ENCODE assay signal across 10 cellular contexts in the genomic region with DNA sequence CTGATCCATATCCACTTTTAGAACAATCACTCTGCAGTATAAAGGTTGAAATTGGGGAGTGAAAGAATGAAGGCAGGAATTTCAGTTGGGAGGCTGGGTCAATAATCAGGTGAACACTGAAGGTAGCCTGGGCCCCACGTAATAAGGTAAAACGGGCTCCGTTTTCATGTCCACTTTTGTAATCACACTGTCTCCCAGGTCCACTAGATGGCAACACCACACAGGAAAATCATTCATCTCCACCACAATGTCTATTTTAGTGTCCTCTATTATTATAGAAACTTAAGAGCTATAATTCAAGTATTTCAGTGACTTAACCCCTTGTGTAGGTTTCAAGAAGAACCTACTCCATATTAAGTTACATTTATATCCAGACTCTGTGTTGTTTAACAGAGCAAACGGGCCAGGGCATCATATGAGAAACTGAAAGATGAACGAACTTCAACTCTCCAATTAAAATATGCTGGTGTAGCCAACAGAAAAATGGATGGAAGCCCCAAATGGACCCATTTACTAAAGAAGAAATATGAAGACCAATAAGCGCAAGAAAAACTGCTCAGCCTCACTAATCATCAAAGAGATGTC. TPM values are rescaled to one million over a fixed set of nuclear protein-coding genes. Genes with fewer than 3 reads are reported as not detected.
DNase-seq lines count a peak whose midpoint lies in the region; ATAC-seq and TF ChIP-seq lines count a peak whose summit lies in the region.
"Had no signal": no experiment of that assay in that cellular context is flagged by ENCODE, and none has a peak within 500 bp of the region (broad histone marks: within the 10 kb centered on the region; RNA-seq: fewer than 3 reads in every experiment).

No MANE protein-coding gene starts in this region.

- H3K4me1 ChIP-seq in osteoblast (ENCODE audit: insufficient read depth, low read length) = no peaks in the 10 kb centered on the region

- no peaks in the 10 kb centered on the region for H3K27me3 Mint-ChIP-seq in stimulated activated naive CD8-positive, alpha-beta T cell treated with anti-CD3 and anti-CD28 coated beads, Interleukin-15, amount 100 ng/mL, for 72 hours
- H3K27me3 Mint-ChIP-seq in activated naive CD8-positive, alpha-beta T cell treated with anti-CD3 and anti-CD28 coated beads for 36 hours = peaks cover 4% of the 10 kb centered on the region
- no peaks in the 10 kb centered on the region for H3K27me3 Mint-ChIP-seq in activated CD8-positive, alpha-beta memory T cell treated with anti-CD3 and anti-CD28 coated beads, Interleukin-2, amount 10 ng/mL, durations not matched to agents 7 days and 5 days

- no peaks in the 10 kb centered on the region for H3K4me1 Mint-ChIP-seq in stimulated activated naive CD8-positive, alpha-beta T cell treated with anti-CD3 and anti-CD28 coated beads, Interleukin-15, amount 100 ng/mL, for 72 hours
- no peaks in the 10 kb centered on the region for H3K4me1 Mint-ChIP-seq in activated naive CD8-positive, alpha-beta T cell treated with anti-CD3 and anti-CD28 coated beads for 36 hours
- no peaks in the 10 kb centered on the region for H3K4me1 Mint-ChIP-seq in activated CD8-positive, alpha-beta memory T cell treated with anti-CD3 and anti-CD28 coated beads, Interleukin-2, amount 10 ng/mL, durations not matched to agents 7 days and 5 days

- H4K20me1 ChIP-seq in osteoblast (ENCODE audit: insufficient read depth, low read length) = no peaks in the 10 kb centered on the region
- H4K20me1 ChIP-seq: BLaER1 treated with 17β-estradiol and CSF1 and Interleukin-3, amounts not matched to agents 10 nM and 100 nM had no signal

- H3K36me3 Mint-ChIP-seq in activated naive CD8-positive, alpha-beta T cell treated with anti-CD3 and anti-CD28 coated beads for 36 hours = no peaks in the 10 kb centered on the region
- no peaks in the 10 kb centered on the region for H3K36me3 Mint-ChIP-seq in activated CD8-positive, alpha-beta memory T cell treated with anti-CD3 and anti-CD28 coated beads, Interleukin-2, amount 10 ng/mL, durations not matched to agents 7 days and 5 days

- H3K4me2 ChIP-seq in osteoblast (ENCODE audit: insufficient read depth, low read length) = no peak overlapping the region
- H3K4me2 ChIP-seq: BLaER1 treated with 17β-estradiol and CSF1 and Interleukin-3, amounts not matched to agents 10 nM and 100 nM had no signal

- H3K27ac Mint-ChIP-seq in stimulated activated naive CD8-positive, alpha-beta T cell treated with anti-CD3 and anti-CD28 coated beads, Interleukin-15, amount 100 ng/mL, for 72 hours = no peak overlapping the region
- H3K27ac Mint-ChIP-seq in activated naive CD8-positive, alpha-beta T cell treated with anti-CD3 and anti-CD28 coated beads for 36 hours = no peak overlapping the region
- H3K27ac Mint-ChIP-seq in activated CD8-positive, alpha-beta memory T cell treated with anti-CD3 and anti-CD28 coated beads, Interleukin-2, amount 10 ng/mL, durations not matched to agents 7 days and 5 days = no peak overlapping the region

- H3K4me3 ChIP-seq in choroid plexus epithelial cell (ENCODE audit: low read depth, low read length) = no peak overlapping the region
- no peak overlapping the region for H3K4me3 ChIP-seq in osteoblast (ENCODE audit: insufficient read depth, low read length)
- H3K4me3 ChIP-seq: BLaER1 treated with 17β-estradiol and CSF1 and Interleukin-3, amounts not matched to agents 10 nM and 100 nM had no signal

- CTCF ChIA-PET in activated CD8-positive, alpha-beta memory T cell treated with anti-CD3 and anti-CD28 coated beads, Interleukin-2, amount 10 ng/mL, durations not matched to agents 7 days and 5 days (lab: Charles Lee) = no interaction called here

- no peaks in the 10 kb centered on the region for H3K36me3 ChIP-seq in osteoblast (ENCODE audit: insufficient read depth, low read length)
- H3K36me3 ChIP-seq: BLaER1 treated with 17β-estradiol and CSF1 and Interleukin-3, amounts not matched to agents 10 nM and 100 nM had no signal

- H3K4me3 Mint-ChIP-seq in stimulated activated naive CD8-positive, alpha-beta T cell treated with anti-CD3 and anti-CD28 coated beads, Interleukin-15, amount 100 ng/mL, for 72 hours = no peak overlapping the region
- no peak overlapping the region for H3K4me3 Mint-ChIP-seq in activated naive CD8-positive, alpha-beta T cell treated with anti-CD3 and anti-CD28 coated beads for 36 hours
- no peak overlapping the region for H3K4me3 Mint-ChIP-seq in activated CD8-positive, alpha-beta memory T cell treated with anti-CD3 and anti-CD28 coated beads, Interleukin-2, amount 10 ng/mL, durations not matched to agents 7 days and 5 days

- H3K27me3 ChIP-seq in osteoblast (ENCODE audit: insufficient read depth, low read length) = no peaks in the 10 kb centered on the region
- H3K27me3 ChIP-seq: BLaER1 treated with 17β-estradiol and CSF1 and Interleukin-3, amounts not matched to agents 10 nM and 100 nM had no signal

- DNase-seq in NCI-H2171 treated with DMSO at 0.1 percent for 48 hours (lab: John Stamatoyannopoulos, UW) (peak; percentile 4), NCI-H2171 (lab: John Stamatoyannopoulos, UW) (no peak), NCI-H460 (ENCODE audit: extremely low read depth, low read depth) (peak; percentile 14), choroid plexus epithelial cell (ENCODE audit: low read depth) (peak; percentile 28), osteoblast (ENCODE audit: insufficient read length, low spot score, missing footprints) (peak; percentile 62)
- no peak for DNase-seq in stimulated activated naive CD8-positive, alpha-beta T cell treated with anti-CD3 and anti-CD28 coated beads, Interleukin-15, amount 100 ng/mL, for 72 hours
- no peak for DNase-seq in activated naive CD8-positive, alpha-beta T cell treated with anti-CD3 and anti-CD28 coated beads for 36 hours
- DNase-seq in activated CD8-positive, alpha-beta memory T cell treated with anti-CD3 and anti-CD28 coated beads, Interleukin-2, amount 10 ng/mL, durations not matched to agents 7 days and 5 days = no peak

- H3K27ac ChIP-seq in osteoblast (ENCODE audit: low read depth, low read length) = no peak overlapping the region
- H3K27ac ChIP-seq: BLaER1 treated with 17β-estradiol and CSF1 and Interleukin-3, amounts not matched to agents 10 nM and 100 nM had no signal

- H3K79me2 ChIP-seq in osteoblast (ENCODE audit: insufficient read depth, low read length) = no peaks in the 10 kb centered on the region

- peaks cover 17 to 30% of the 10 kb centered on the region in 2 donors for H3K9me3 Mint-ChIP-seq in stimulated activated naive CD8-positive, alpha-beta T cell treated with anti-CD3 and anti-CD28 coated beads, Interleukin-15, amount 100 ng/mL, for 72 hours
- peaks cover 18% of the 10 kb centered on the region for H3K9me3 Mint-ChIP-seq in activated naive CD8-positive, alpha-beta T cell treated with anti-CD3 and anti-CD28 coated beads for 36 hours
- peaks cover 12% of the 10 kb centered on the region for H3K9me3 Mint-ChIP-seq in activated CD8-positive, alpha-beta memory T cell treated with anti-CD3 and anti-CD28 coated beads, Interleukin-2, amount 10 ng/mL, durations not matched to agents 7 days and 5 days (ENCODE audit: low read depth)

- peaks cover 5% of the 10 kb centered on the region for H3K9me3 ChIP-seq in osteoblast (ENCODE audit: low read depth, low read length)

- H2AFZ ChIP-seq in osteoblast (ENCODE audit: low read length) = no peak overlapping the region

- ATAC-seq in stimulated activated naive CD8-positive, alpha-beta T cell treated with anti-CD3 and anti-CD28 coated beads, Interleukin-15, amount 100 ng/mL, for 72 hours = no peak
- no peak for ATAC-seq in activated CD8-positive, alpha-beta memory T cell treated with anti-CD3 and anti-CD28 coated beads, Interleukin-2, amount 10 ng/mL, durations not matched to agents 7 days and 5 days

- peak; percentile 46 for TF ChIP-seq CTCF in choroid plexus epithelial cell (conservative IDR thresholded peaks at IDR 0.05; ENCODE audit: low read depth, low read length)
- TF ChIP-seq CTCF in osteoblast (IDR thresholded peaks at IDR 0.05; ENCODE audit: extremely low read depth, low read depth, low read length) = peak; percentile 26

RNA-seq across cellular contexts. Expression of a gene that starts 45.9 kb away (rescaled TPM):
- not detected in 2 replicates for total RNA-seq in NCI-H460 (2014; rRNA removed; shearing (Covaris generic))
- not detected in 2 replicates for polyA plus RNA-seq in NCI-H460 (2014; cell fraction: nucleus; rRNA removed)
- not detected in 2 replicates for total RNA-seq in osteoblast
- total RNA-seq in activated naive CD8-positive, alpha-beta T cell treated with anti-CD3 and anti-CD28 coated beads for 36 hours = not detected
- total RNA-seq in activated CD8-positive, alpha-beta memory T cell treated with anti-CD3 and anti-CD28 coated beads, Interleukin-2, amount 10 ng/mL, durations not matched to agents 7 days and 5 days = not detected
- total RNA-seq: mucosa of gallbladder had no signal

Comparison
In these comparisons a context has a peak if more than half of its experiments do, and no peak if none do; other contexts are left out.
1. DNase-seq: peak in NCI-H2171 treated with DMSO at 0.1 percent for 48 hours (single experiment), NCI-H460 (single experiment), choroid plexus epithelial cell (single experiment) and osteoblast (single experiment); none in NCI-H2171 (single experiment), stimulated activated naive CD8-positive, alpha-beta T cell treated with anti-CD3 and anti-CD28 coated beads, Interleukin-15, amount 100 ng/mL, for 72 hours (0 of 2), activated naive CD8-positive, alpha-beta T cell treated with anti-CD3 and anti-CD28 coated beads for 36 hours (single experiment) and activated CD8-positive, alpha-beta memory T cell treated with anti-CD3 and anti-CD28 coated beads, Interleukin-2, amount 10 ng/mL, durations not matched to agents 7 days and 5 days (single experiment).